Comparison of ENCODE assay signal across 14 cellular contexts in the genomic region with DNA sequence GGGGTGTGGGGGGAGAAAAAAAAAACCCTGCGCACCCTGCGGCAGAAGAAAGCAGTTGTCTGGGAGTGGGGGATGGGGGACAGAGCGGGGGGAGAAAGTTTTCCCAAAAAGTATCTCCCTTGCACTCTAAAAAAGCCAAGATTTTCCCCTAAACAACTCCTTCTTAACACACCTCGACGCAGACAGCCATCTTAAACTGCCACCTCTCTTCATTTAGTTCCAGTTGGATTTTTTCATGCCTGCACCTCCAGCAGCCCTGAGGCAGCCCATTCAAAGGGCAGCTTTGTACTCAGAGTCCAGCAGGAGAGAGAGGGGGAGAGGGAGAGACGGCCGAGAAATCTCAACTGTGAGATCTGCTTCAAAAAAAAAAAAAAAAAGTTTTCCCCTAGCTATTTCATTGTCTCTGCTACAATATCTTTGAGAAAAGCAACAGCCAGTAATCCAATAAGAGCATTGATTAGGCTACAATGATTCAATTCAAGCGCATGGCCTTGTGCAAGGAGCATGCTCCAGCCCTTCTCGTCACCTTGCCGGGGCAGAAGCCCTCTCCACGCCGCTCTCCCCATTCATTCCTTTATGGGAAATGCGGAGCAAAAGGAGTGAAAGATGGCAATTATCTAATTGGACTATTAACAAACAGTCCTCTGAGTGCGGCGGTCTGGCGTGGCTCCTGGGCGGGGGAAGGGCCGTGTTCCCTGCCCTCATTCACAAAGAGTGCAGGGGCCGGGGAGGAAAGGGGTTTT. TPM values are rescaled to one million over a fixed set of nuclear protein-coding genes. Genes with fewer than 3 reads are reported as not detected.
DNase-seq lines count a peak whose midpoint lies in the region; ATAC-seq and TF ChIP-seq lines count a peak whose summit lies in the region.
"Had no signal": no experiment of that assay in that cellular context is flagged by ENCODE, and none has a peak within 500 bp of the region (broad histone marks: within the 10 kb centered on the region; RNA-seq: fewer than 3 reads in every experiment).

No MANE protein-coding gene starts in this region.

- no peak for TF ChIP-seq RAD21 in SK-N-SH (IDR thresholded peaks at IDR 0.05; ENCODE audit: low read length)

- peak; percentile 35 for DNase-seq in SK-N-SH
- peak; percentile 23 for DNase-seq in NCI-H146 treated with DMSO at 0.1 percent for 48 hours (lab: John Stamatoyannopoulos, UW; ENCODE audit: unreplicated experiment)
- DNase-seq in caudate nucleus (lab: John Stamatoyannopoulos, UW): peak in 16 of 61 donors; percentile 13 to 65 (median 24)
- no peak for DNase-seq in kidney tubule cell (ENCODE audit: low spot score)
- no peak for DNase-seq in omental fat pad (ENCODE audit: low spot score)
- DNase-seq: activated CD4-positive, alpha-beta T cell treated with anti-CD3 and anti-CD28 coated beads for 36 hours; aorta; mesenchymal stem cell; T-cell had no signal

- no peaks in the 10 kb centered on the region for H3K9me2 ChIP-seq in SK-N-SH

- no peak overlapping the region for H3K27ac ChIP-seq in SK-N-SH (ENCODE audit: low read depth in 2 of 2, low read length in 1 of 2)
- H3K27ac ChIP-seq in caudate nucleus (ENCODE audit: low read depth, low read length): peak overlapping the region; percentile 90
- H3K27ac ChIP-seq: parathyroid adenoma had no signal

- H3K36me3 ChIP-seq in SK-N-SH (replicated peaks in 1 of 2; ENCODE audit: control insufficient read depth in 1 of 2, insufficient read depth in 2 of 2, low read length in 1 of 2) (no peaks in the 10 kb centered on the region), neuron (ENCODE audit: insufficient read depth, low read length) (no peaks in the 10 kb centered on the region)

- H3F3A ChIP-seq in SK-N-SH (replicated peaks; ENCODE audit: insufficient read depth): no peaks in the 10 kb centered on the region

- CTCF ChIA-PET in SK-N-SH (lab: Yijun Ruan, JAX): interaction anchor here (0.8 to 2.7 kb wide), 3 partner anchors 19 to 342 kb away, joined by 4 to 12 read pairs (median 6); no protein-coding TSS in a partner anchor

- WGBS in SK-N-SH (ENCODE audit: low lambda C conversion rate): 21% methylated on average over 19 of the region's 19 CpGs

- H3K9me3 ChIP-seq in SK-N-SH: no peaks in the 10 kb centered on the region
- H3K9me3 ChIP-seq in neuron (ENCODE audit: low read length): peaks cover 4% of the 10 kb centered on the region

- no peak for ATAC-seq in SK-N-SH treated with all-trans-retinoic acid at 6 μM for 48 hours
- no peak for ATAC-seq in GM19324 (IDR thresholded peaks at IDR 0.05; ENCODE audit: low FRiP score, unreplicated experiment)
- ATAC-seq in omental fat pad (ENCODE audit: low FRiP score): no peak
- ATAC-seq: activated CD4-positive, alpha-beta T cell treated with anti-CD3 and anti-CD28 coated beads for 36 hours; T-cell had no signal

- H3K9ac ChIP-seq in SK-N-SH: no peak overlapping the region
- H3K9ac ChIP-seq: parathyroid adenoma had no signal

- no peak for TF ChIP-seq EP300 in SK-N-SH (IDR thresholded peaks at IDR 0.05; ENCODE audit: borderline replicate concordance in 1 of 2, low read depth in 1 of 2, low read length in 1 of 2)

- no peak overlapping the region for H3K4me3 ChIP-seq in SK-N-SH (ENCODE audit: low read depth in 2 of 2, low read length in 1 of 2)
- H3K4me3 ChIP-seq in neuron (ENCODE audit: low read length): peak overlapping the region; percentile 10

- TF ChIP-seq CTCF in SK-N-SH (IDR thresholded peaks at IDR 0.05) (no peak), omental fat pad (IDR thresholded peaks at IDR 0.05) (no peak)

- no peak overlapping the region; the same call in 1 of the 2 replicates for H3K4me2 ChIP-seq in SK-N-SH

- no peak overlapping the region for H2AFZ ChIP-seq in SK-N-SH (ENCODE audit: low read depth)
- H2AFZ ChIP-seq in neuron (ENCODE audit: low read depth, low read length): no peak overlapping the region
- H2AFZ ChIP-seq: parathyroid adenoma had no signal

- no peaks in the 10 kb centered on the region for H4K20me1 ChIP-seq in SK-N-SH (ENCODE audit: insufficient read depth)

- H3K4me1 ChIP-seq in SK-N-SH (ENCODE audit: control insufficient read depth in 1 of 2, insufficient read depth in 2 of 2, low read depth in 1 of 2, low read length in 1 of 2): peaks cover 0 to 2% of the 10 kb centered on the region in 2 experiments; a peak in 1 of 4 replicates
- peaks cover 18% of the 10 kb centered on the region for H3K4me1 ChIP-seq in neuron (ENCODE audit: insufficient read depth, low read length)
- H3K4me1 ChIP-seq: parathyroid adenoma had no signal

- POLR2A ChIA-PET in SK-N-SH (lab: Yijun Ruan, JAX): no interaction called here

- H3K79me2 ChIP-seq in SK-N-SH (ENCODE audit: insufficient read depth): no peaks in the 10 kb centered on the region
- H3K79me2 ChIP-seq: parathyroid adenoma had no signal

- H3K27me3 ChIP-seq in SK-N-SH (ENCODE audit: insufficient read depth) (peaks cover 91% of the 10 kb centered on the region), neuron (ENCODE audit: insufficient read depth, low read length) (peaks cover 92% of the 10 kb centered on the region)

TF ChIP-seq in SK-N-SH, 30 proteins besides CTCF, POLR2A, EP300 and RAD21:
- TF ChIP-seq, protein P1, sequence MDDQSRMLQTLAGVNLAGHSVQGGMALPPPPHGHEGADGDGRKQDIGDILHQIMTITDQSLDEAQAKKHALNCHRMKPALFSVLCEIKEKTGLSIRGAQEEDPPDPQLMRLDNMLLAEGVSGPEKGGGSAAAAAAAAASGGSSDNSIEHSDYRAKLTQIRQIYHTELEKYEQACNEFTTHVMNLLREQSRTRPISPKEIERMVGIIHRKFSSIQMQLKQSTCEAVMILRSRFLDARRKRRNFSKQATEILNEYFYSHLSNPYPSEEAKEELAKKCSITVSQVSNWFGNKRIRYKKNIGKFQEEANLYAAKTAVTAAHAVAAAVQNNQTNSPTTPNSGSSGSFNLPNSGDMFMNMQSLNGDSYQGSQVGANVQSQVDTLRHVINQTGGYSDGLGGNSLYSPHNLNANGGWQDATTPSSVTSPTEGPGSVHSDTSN (IDR thresholded peaks at IDR 0.05): no peak
- TF ChIP-seq EZH2phosphoT487 (IDR thresholded peaks at IDR 0.05; ENCODE audit: borderline replicate concordance, low read depth) (peak; percentile 84; the same call in 1 of the 2 replicates), TEAD4 (IDR thresholded peaks at IDR 0.05; ENCODE audit: borderline replicate concordance, insufficient read depth) (no peak), RCOR1 (IDR thresholded peaks at IDR 0.05; ENCODE audit: low read length) (no peak), NRF1 (IDR thresholded peaks at IDR 0.05; ENCODE audit: low read depth, low read length) (no peak), TCF12 (IDR thresholded peaks at IDR 0.05) (no peak)

TF ChIP-seq in SK-N-SH treated with all-trans-retinoic acid at 6 μM for 48 hours, 23 proteins besides CTCF, POLR2A, EP300 and RAD21 (continues in another document):
- TF ChIP-seq ZFP3 (CRISPR knock-in tag; IDR thresholded peaks at IDR 0.05) (no peak), GLIS3 (CRISPR knock-in tag; IDR thresholded peaks at IDR 0.05) (no peak), ZNF70 (CRISPR knock-in tag; IDR thresholded peaks at IDR 0.05) (no peak), ZFP30 (CRISPR knock-in tag; IDR thresholded peaks at IDR 0.05) (no peak), ZC3H10 (CRISPR knock-in tag; IDR thresholded peaks at IDR 0.05) (no peak), OSR1 (CRISPR knock-in tag; IDR thresholded peaks at IDR 0.05) (no peak), RARB (CRISPR knock-in tag; IDR thresholded peaks at IDR 0.05) (no peak)
- TF ChIP-seq, protein P2, sequence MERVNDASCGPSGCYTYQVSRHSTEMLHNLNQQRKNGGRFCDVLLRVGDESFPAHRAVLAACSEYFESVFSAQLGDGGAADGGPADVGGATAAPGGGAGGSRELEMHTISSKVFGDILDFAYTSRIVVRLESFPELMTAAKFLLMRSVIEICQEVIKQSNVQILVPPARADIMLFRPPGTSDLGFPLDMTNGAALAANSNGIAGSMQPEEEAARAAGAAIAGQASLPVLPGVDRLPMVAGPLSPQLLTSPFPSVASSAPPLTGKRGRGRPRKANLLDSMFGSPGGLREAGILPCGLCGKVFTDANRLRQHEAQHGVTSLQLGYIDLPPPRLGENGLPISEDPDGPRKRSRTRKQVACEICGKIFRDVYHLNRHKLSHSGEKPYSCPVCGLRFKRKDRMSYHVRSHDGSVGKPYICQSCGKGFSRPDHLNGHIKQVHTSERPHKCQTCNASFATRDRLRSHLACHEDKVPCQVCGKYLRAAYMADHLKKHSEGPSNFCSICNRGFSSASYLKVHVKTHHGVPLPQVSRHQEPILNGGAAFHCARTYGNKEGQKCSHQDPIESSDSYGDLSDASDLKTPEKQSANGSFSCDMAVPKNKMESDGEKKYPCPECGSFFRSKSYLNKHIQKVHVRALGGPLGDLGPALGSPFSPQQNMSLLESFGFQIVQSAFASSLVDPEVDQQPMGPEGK (CRISPR knock-in tag; IDR thresholded peaks at IDR 0.05; ENCODE audit: borderline replicate concordance): no peak
- TF ChIP-seq, protein P3, sequence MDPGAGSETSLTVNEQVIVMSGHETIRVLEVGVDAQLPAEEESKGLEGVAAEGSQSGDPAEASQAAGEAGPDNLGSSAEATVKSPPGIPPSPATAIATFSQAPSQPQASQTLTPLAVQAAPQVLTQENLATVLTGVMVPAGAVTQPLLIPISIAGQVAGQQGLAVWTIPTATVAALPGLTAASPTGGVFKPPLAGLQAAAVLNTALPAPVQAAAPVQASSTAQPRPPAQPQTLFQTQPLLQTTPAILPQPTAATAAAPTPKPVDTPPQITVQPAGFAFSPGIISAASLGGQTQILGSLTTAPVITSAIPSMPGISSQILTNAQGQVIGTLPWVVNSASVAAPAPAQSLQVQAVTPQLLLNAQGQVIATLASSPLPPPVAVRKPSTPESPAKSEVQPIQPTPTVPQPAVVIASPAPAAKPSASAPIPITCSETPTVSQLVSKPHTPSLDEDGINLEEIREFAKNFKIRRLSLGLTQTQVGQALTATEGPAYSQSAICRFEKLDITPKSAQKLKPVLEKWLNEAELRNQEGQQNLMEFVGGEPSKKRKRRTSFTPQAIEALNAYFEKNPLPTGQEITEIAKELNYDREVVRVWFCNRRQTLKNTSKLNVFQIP (CRISPR knock-in tag; IDR thresholded peaks at IDR 0.05; ENCODE audit: borderline replicate concordance, low read depth): no peak

RNA-seq across cellular contexts. Expression of a gene that starts 0.9 kb away (rescaled TPM):
- not detected in 2 replicates for polyA plus RNA-seq in SK-N-SH (2012; rRNA removed)
- not detected in 2 replicates for polyA plus RNA-seq in SK-N-SH (2012; cell fraction: cytosol; rRNA removed)
- polyA plus RNA-seq in SK-N-SH (2012; cell fraction: nucleus; rRNA removed): not detected in 2 replicates
- total RNA-seq in omental fat pad: not detected
- total RNA-seq: activated CD4-positive, alpha-beta T cell treated with anti-CD3 and anti-CD28 coated beads for 36 hours; aorta; M059J; T-cell had no signal
- polyA plus RNA-seq: aorta had no signal

RNA-seq across cellular contexts. Expression of a gene that starts 58.3 kb away (rescaled TPM):
- not detected in 2 replicates for polyA plus RNA-seq in SK-N-SH (2012; rRNA removed)
- not detected in 2 replicates for polyA plus RNA-seq in SK-N-SH (2012; cell fraction: cytosol; rRNA removed)
- polyA plus RNA-seq in SK-N-SH (2012; cell fraction: nucleus; rRNA removed): not detected in 2 replicates
- not detected for total RNA-seq in omental fat pad
- total RNA-seq: activated CD4-positive, alpha-beta T cell treated with anti-CD3 and anti-CD28 coated beads for 36 hours; aorta; M059J; T-cell had no signal
- polyA plus RNA-seq: aorta had no signal

Comparison
In these comparisons a context has a peak if more than half of its experiments do, and no peak if none do; other contexts are left out.
1. DNase-seq: peak in SK-N-SH (single experiment) and NCI-H146 treated with DMSO at 0.1 percent for 48 hours (single experiment); none in kidney tubule cell (single experiment) and omental fat pad (single experiment).